ENCODE assay signal across 8 cellular contexts in genomic region chr5:139403787-139404483, GRCh38. TPM values are rescaled to one million over a fixed set of nuclear protein-coding genes. Genes with fewer than 3 reads are reported as not detected.
A peak's percentile ranks its signal among the peaks of the same experiment; 100 is the strongest.
DNase-seq lines count a peak whose midpoint lies in the region; ATAC-seq and TF ChIP-seq lines count a peak whose summit lies in the region.

Gene SPATA24, minus strand, starts transcription at chr5:139404089. Its CDS starts 29 bp downstream, at chr5:139404060.

- peak within 1 kb of the TSS; percentile 99 to 100 (median 99) for H3K27ac Mint-ChIP-seq in CD4-positive, CD25-positive, alpha-beta regulatory T cell
- peak within 1 kb of the TSS; percentile 99 for H3K27ac Mint-ChIP-seq in activated CD4-positive, alpha-beta memory T cell treated with anti-CD3 and anti-CD28 coated beads for 36 hours

- H3K36me3 ChIP-seq in CD4-positive, CD25-positive, alpha-beta regulatory T cell (ENCODE audit: control insufficient read depth, insufficient read depth, low read length): no peaks in the 10 kb centered on the region
- H3K36me3 ChIP-seq in right lobe of liver: no peaks in the 10 kb centered on the region

- peak; percentile 20 for TF ChIP-seq POLR2A in right lobe of liver (IDR thresholded peaks at IDR 0.05)

- peak within 1 kb of the TSS; percentile 94 for H3K27ac ChIP-seq in CD4-positive, CD25-positive, alpha-beta regulatory T cell (ENCODE audit: insufficient read depth, low read length, poor library complexity, severe bottlenecking)
- peak within 1 kb of the TSS; percentile 27 to 97 (median 90) for H3K27ac ChIP-seq in dorsolateral prefrontal cortex
- H3K27ac ChIP-seq in right lobe of liver: peak within 1 kb of the TSS; percentile 56 to 78 (median 72)

- no peaks in the 10 kb centered on the region for H3K9me3 Mint-ChIP-seq in CD4-positive, CD25-positive, alpha-beta regulatory T cell
- H3K9me3 Mint-ChIP-seq in activated CD4-positive, alpha-beta memory T cell treated with anti-CD3 and anti-CD28 coated beads for 36 hours: no peaks in the 10 kb centered on the region

- peak within 1 kb of the TSS; percentile 90 to 99 (median 95) for H3K4me3 Mint-ChIP-seq in CD4-positive, CD25-positive, alpha-beta regulatory T cell
- peak within 1 kb of the TSS; percentile 91 for H3K4me3 Mint-ChIP-seq in activated CD4-positive, alpha-beta memory T cell treated with anti-CD3 and anti-CD28 coated beads for 36 hours

- H3K36me3 Mint-ChIP-seq in CD4-positive, CD25-positive, alpha-beta regulatory T cell: no peaks in the 10 kb centered on the region
- peaks cover 4% of the 10 kb centered on the region for H3K36me3 Mint-ChIP-seq in activated CD4-positive, alpha-beta memory T cell treated with anti-CD3 and anti-CD28 coated beads for 36 hours

- peaks cover 17% of the 10 kb centered on the region for H3K4me1 ChIP-seq in CD4-positive, CD25-positive, alpha-beta regulatory T cell (ENCODE audit: control insufficient read depth, insufficient read depth, low read length, poor library complexity, severe bottlenecking)
- H3K4me1 ChIP-seq in right lobe of liver: peaks cover 0 to 8% (median 0%) of the 10 kb centered on the region in 4 donors

- 2% methylated on average over 15 of the region's 41 CpGs for WGBS in right lobe of liver (ENCODE audit: insufficient coverage, low coverage, low lambda C conversion rate, missing lambda C conversion rate)

- peak; percentile 96 to 100 (median 98) for DNase-seq in CD4-positive, CD25-positive, alpha-beta regulatory T cell
- DNase-seq in NCI-H82 (lab: John Stamatoyannopoulos, UW) (peak; percentile 99), dorsolateral prefrontal cortex (peak; percentile 97 to 99 (median 98)), right lobe of liver (peak; percentile 97 to 98 (median 97))
- peak; percentile 100 for DNase-seq in activated CD4-positive, alpha-beta memory T cell treated with anti-CD3 and anti-CD28 coated beads for 36 hours
- peak; percentile 98 for DNase-seq in stimulated activated CD4-positive, alpha-beta T cell treated with anti-CD3 and anti-CD28 coated beads, Interleukin-4, amount 100 ng/mL, for 24 hours

- CTCF ChIA-PET in activated CD4-positive, alpha-beta memory T cell treated with anti-CD3 and anti-CD28 coated beads for 36 hours (lab: Charles Lee): interaction anchor here (0.8 to 4.4 kb wide), 9 partner anchors 10 to 110 kb away, joined by 3 to 37 read pairs (median 7); partner anchors contain the start of genes DNAJC18, MZB1, PAIP2 and PROB1

- POLR2A ChIA-PET in activated CD4-positive, alpha-beta memory T cell treated with anti-CD3 and anti-CD28 coated beads for 36 hours (lab: Charles Lee): interaction anchor here (0.7 to 3.1 kb wide), 8 partner anchors 9 to 159 kb away, joined by 3 to 22 read pairs (median 4); partner anchors contain the start of genes DNAJC18, PAIP2, PROB1 and STING1

- H3K4me3 ChIP-seq in CD4-positive, CD25-positive, alpha-beta regulatory T cell (ENCODE audit: low read depth, low read length): peak within 1 kb of the TSS; percentile 81
- H3K4me3 ChIP-seq in dorsolateral prefrontal cortex (peak within 1 kb of the TSS; percentile 37 to 83 (median 66)), right lobe of liver (peak within 1 kb of the TSS; percentile 56 to 71 (median 60))

- no peaks in the 10 kb centered on the region for H3K9me3 ChIP-seq in CD4-positive, CD25-positive, alpha-beta regulatory T cell (ENCODE audit: control insufficient read depth in 2 of 2, low read length in 2 of 2)
- no peaks in the 10 kb centered on the region for H3K9me3 ChIP-seq in right lobe of liver

- no peaks in the 10 kb centered on the region for H3K27me3 ChIP-seq in CD4-positive, CD25-positive, alpha-beta regulatory T cell (ENCODE audit: control insufficient read depth, insufficient read depth, low read length)
- no peaks in the 10 kb centered on the region for H3K27me3 ChIP-seq in dorsolateral prefrontal cortex
- no peaks in the 10 kb centered on the region for H3K27me3 ChIP-seq in right lobe of liver

- H3K4me1 Mint-ChIP-seq in CD4-positive, CD25-positive, alpha-beta regulatory T cell: peaks cover 16 to 34% (median 26%) of the 10 kb centered on the region in 4 donors
- peaks cover 34% of the 10 kb centered on the region for H3K4me1 Mint-ChIP-seq in activated CD4-positive, alpha-beta memory T cell treated with anti-CD3 and anti-CD28 coated beads for 36 hours (ENCODE audit: low read depth)

- peak in 16 of 56 donors; percentile 8 to 40 (median 22) for TF ChIP-seq CTCF in dorsolateral prefrontal cortex (IDR thresholded peaks at IDR 0.05 in 54 of 56, conservative IDR thresholded peaks at IDR 0.05 in 2 of 56; ENCODE audit: low read depth in 1 of 56, partially characterized antibody in 56 of 56)
- no peak for TF ChIP-seq CTCF in right lobe of liver (IDR thresholded peaks at IDR 0.05)

- intact Hi-C loops in activated CD4-positive, alpha-beta memory T cell treated with anti-CD3 and anti-CD28 coated beads for 36 hours (cut with micrococcal nuclease): loop anchor here (1.0 to 5.0 kb wide), 5 partner anchors 10 to 343 kb away; partner anchors contain the start of genes DNAJC18 and UBE2D2
- intact Hi-C loops in dorsolateral prefrontal cortex (cut with DNase I) (no loop called here), right lobe of liver (cut with DNase I) (no loop called here)

- H3K27me3 Mint-ChIP-seq in CD4-positive, CD25-positive, alpha-beta regulatory T cell: no peaks in the 10 kb centered on the region
- no peaks in the 10 kb centered on the region for H3K27me3 Mint-ChIP-seq in activated CD4-positive, alpha-beta memory T cell treated with anti-CD3 and anti-CD28 coated beads for 36 hours

- peak; percentile 92 to 93 for ATAC-seq in CD4-positive, CD25-positive, alpha-beta regulatory T cell (ENCODE audit: low read depth in 2 of 2)
- ATAC-seq in GM19452 (IDR thresholded peaks at IDR 0.05; ENCODE audit: unreplicated experiment) (peak; percentile 87), HG03575 (IDR thresholded peaks at IDR 0.05; ENCODE audit: extremely low read depth, insufficient number of reproducible peaks, low FRiP score, unreplicated experiment) (peak; percentile 67), right lobe of liver (peak; percentile 96 to 97 (median 97))

RNA-seq across cellular contexts. Expression of gene SPATA24, which starts in this region (rescaled TPM):
- total RNA-seq in CD4-positive, CD25-positive, alpha-beta regulatory T cell: 4.4 TPM
- polyA plus RNA-seq in CD4-positive, CD25-positive, alpha-beta regulatory T cell: 1 to 10 TPM; 5.5 to 6.8 (median 6.1) TPM
- total RNA-seq in activated CD4-positive, alpha-beta memory T cell treated with anti-CD3 and anti-CD28 coated beads for 36 hours: 1 to 10 TPM; 3.7 to 5.2 TPM
- total RNA-seq in dorsolateral prefrontal cortex (10 to 100 TPM in 6 of 120 experiments, 1 to 10 TPM in 114; 2.5 to 12.3 (median 6.3) TPM), right lobe of liver (1 to 10 TPM; 1.5 to 4.0 (median 2.6) TPM)

Comparison
In these comparisons a context has a peak if more than half of its experiments do, and no peak if none do; other contexts are left out.
1. Peak in every context shown above with its lines: DNase-seq, ATAC-seq, H3K4me3 ChIP-seq and H3K27ac ChIP-seq.